In genomic region chr16:23682181-23682580, GRCh38 we compare ENCODE assay signal across 24 cellular contexts. TPM values are rescaled to one million over a fixed set of nuclear protein-coding genes. Genes with fewer than 3 reads are reported as not detected.
A peak's percentile ranks its signal among the peaks of the same experiment; 100 is the strongest.
DNase-seq lines count a peak whose midpoint lies in the region; ATAC-seq and TF ChIP-seq lines count a peak whose summit lies in the region.
"Had no signal": no experiment of that assay in that cellular context is flagged by ENCODE, and none has a peak within 500 bp of the region (broad histone marks: within the 10 kb centered on the region; RNA-seq: fewer than 3 reads in every experiment).

No MANE protein-coding gene starts in this region.

- ATAC-seq in GM19452 (IDR thresholded peaks at IDR 0.05; ENCODE audit: unreplicated experiment) (no peak), GM19035 (IDR thresholded peaks at IDR 0.05; ENCODE audit: unreplicated experiment) (no peak), HG03439 (IDR thresholded peaks at IDR 0.05; ENCODE audit: unreplicated experiment) (no peak)
- ATAC-seq: activated naive CD8-positive, alpha-beta T cell treated with anti-CD3 and anti-CD28 coated beads, Interleukin-2, amount 50 U/mL, for 24 hours; foreskin keratinocyte; lower lobe of right lung; Panc1; right cardiac atrium had no signal

- CTCF ChIA-PET in OCI-LY7 (lab: Charles Lee; ENCODE audit: unreplicated experiment), result no interaction called here

- intact Hi-C loops in OCI-LY7 (cut with micrococcal nuclease; ENCODE audit: unreplicated experiment), result no loop called here

- no peaks in the 10 kb centered on the region for H3K9me2 ChIP-seq in OCI-LY7 (ENCODE audit: insufficient read depth, low read length)

- H4K20me1 ChIP-seq in OCI-LY7 (ENCODE audit: insufficient read depth, low read length), result no peaks in the 10 kb centered on the region

- BruUV-seq in OCI-LY7 (replicated peaks; lab: Mats Ljungman, UMichigan), result no TSS peak

- POLR2A ChIA-PET in OCI-LY7 (lab: Charles Lee), result interaction anchor here (0.7 kb wide), 2 partner anchors 8 to 203 kb away, joined by 4 read pairs; no protein-coding TSS in a partner anchor

- H2AFZ ChIP-seq in OCI-LY7 (ENCODE audit: low read length), result no peak overlapping the region

- H3K4me1 ChIP-seq in OCI-LY7 (ENCODE audit: insufficient read depth, low read length, poor library complexity, severe bottlenecking), result peaks cover 28% of the 10 kb centered on the region

- H3K36me3 ChIP-seq in OCI-LY7 (ENCODE audit: insufficient read depth, low read length), result peaks cover 78% of the 10 kb centered on the region

- 0 out of 2 replicates have a peak overlapping the region, but pooled peaks have one; percentile 89 for H3K4me2 ChIP-seq in OCI-LY7 (ENCODE audit: low read length)

- H3K4me3 ChIP-seq in OCI-LY7 (ENCODE audit: low read depth, low read length, poor library complexity, severe bottlenecking) (no peak overlapping the region), fibroblast of mammary gland (ENCODE audit: control insufficient read depth, low read depth, low read length) (no peak overlapping the region)
- H3K4me3 ChIP-seq: lower lobe of right lung had no signal

- TF ChIP-seq CTCF in OCI-LY7 (conservative IDR thresholded peaks at IDR 0.05; ENCODE audit: low read length) (no peak), fibroblast of mammary gland (conservative IDR thresholded peaks at IDR 0.05; ENCODE audit: control insufficient read depth, insufficient read depth, low read depth, low read length) (no peak)

- H3K9me3 ChIP-seq in OCI-LY7 (ENCODE audit: low read length), result no peaks in the 10 kb centered on the region
- H3K9me3 ChIP-seq: lower lobe of right lung had no signal

- peaks cover 45% of the 10 kb centered on the region for H3K79me2 ChIP-seq in OCI-LY7 (ENCODE audit: insufficient read depth, low read depth, low read length)

- DNase-seq in AML-193 (lab: John Stamatoyannopoulos, UW) (peak; percentile 48 to 61), EH (ENCODE audit: low read depth) (peak; percentile 23), OCI-LY7 (ENCODE audit: low spot score) (no peak), fibroblast of mammary gland (ENCODE audit: low read depth) (peak; percentile 62), mesenteric fat pad (ENCODE audit: low spot score) (no peak)
- DNase-seq: activated B cell treated with CpG ODN at 0.5 μM for 24 hours; activated naive CD8-positive, alpha-beta T cell treated with anti-CD3 and anti-CD28 coated beads, Interleukin-2, amount 50 U/mL, for 24 hours; brain microvascular endothelial cell; COR-L47; foreskin keratinocyte; hippocampal formation; islet precursor cell; lower lobe of right lung; NCI-H146; NCI-H2171 treated with DMSO at 0.1 percent for 48 hours; NCI-H526 treated with DMSO at 0.1 percent for 48 hours; right cardiac atrium; stimulated activated CD4-positive, alpha-beta T cell treated with anti-CD3 and anti-CD28 coated beads, Interleukin-15, amount 100 ng/mL, for 24 hours had no signal

- no peak overlapping the region for H3K27ac ChIP-seq in OCI-LY7 (ENCODE audit: low read depth, low read length, poor library complexity, severe bottlenecking)
- H3K27ac ChIP-seq: brain microvascular endothelial cell, foreskin keratinocyte, lower lobe of right lung had no signal

RNA-seq across cellular contexts. Expression of gene PLK1, which starts 3.5 kb away (rescaled TPM):
- 59.6 and 69.5 TPM in 2 replicates for total RNA-seq in OCI-LY7 (2014; rRNA removed; shearing (Covaris generic))
- total RNA-seq in OCI-LY7 (2022) (156 and 164 TPM in 2 replicates), mesenteric fat pad (1.2 TPM)

RNA-seq across cellular contexts. Expression of gene ERN2, which starts 30.8 kb away (rescaled TPM):
- total RNA-seq in OCI-LY7 (2014; rRNA removed; shearing (Covaris generic)), result 1.2 and 1.3 TPM in 2 replicates
- total RNA-seq in OCI-LY7 (2022), result 2.5 and 2.6 TPM in 2 replicates
- total RNA-seq in mesenteric fat pad, result 1.9 TPM
- total RNA-seq: activated B cell treated with CpG ODN at 0.5 μM for 24 hours, foreskin keratinocyte, omental fat pad, subcutaneous adipose tissue had no signal

RNA-seq across cellular contexts. Expression of gene DCTN5, which starts 40.9 kb away (rescaled TPM):
- total RNA-seq in OCI-LY7 (2014; rRNA removed; shearing (Covaris generic)), result 37.3 and 42.9 TPM in 2 replicates
- total RNA-seq in OCI-LY7 (2022), result 88.2 and 89.6 TPM in 2 replicates
- total RNA-seq in mesenteric fat pad, result 57.6 TPM

RNA-seq across cellular contexts. Expression of gene PALB2, which starts 41.1 kb away (rescaled TPM):
- total RNA-seq in OCI-LY7 (2014; rRNA removed; shearing (Covaris generic)), result 15.1 and 16.6 TPM in 2 replicates
- total RNA-seq in OCI-LY7 (2022) (34.7 and 35.1 TPM in 2 replicates), mesenteric fat pad (10.8 TPM)

Comparison
In these comparisons a context has a peak if more than half of its experiments do, and no peak if none do; other contexts are left out.
1. DNase-seq: peak in AML-193 (2 of 2), EH (single experiment) and fibroblast of mammary gland (single experiment); none in OCI-LY7 (single experiment) and mesenteric fat pad (single experiment).
2. RNA of gene PLK1, which starts 3.5 kb away (total RNA-seq): 59.6 to 164 TPM in OCI-LY7; 1.2 TPM in mesenteric fat pad (single experiment); every median in the first group is over 10 times any median in the second.